ENCODE assay signal across 30 cellular contexts in the genomic region with DNA sequence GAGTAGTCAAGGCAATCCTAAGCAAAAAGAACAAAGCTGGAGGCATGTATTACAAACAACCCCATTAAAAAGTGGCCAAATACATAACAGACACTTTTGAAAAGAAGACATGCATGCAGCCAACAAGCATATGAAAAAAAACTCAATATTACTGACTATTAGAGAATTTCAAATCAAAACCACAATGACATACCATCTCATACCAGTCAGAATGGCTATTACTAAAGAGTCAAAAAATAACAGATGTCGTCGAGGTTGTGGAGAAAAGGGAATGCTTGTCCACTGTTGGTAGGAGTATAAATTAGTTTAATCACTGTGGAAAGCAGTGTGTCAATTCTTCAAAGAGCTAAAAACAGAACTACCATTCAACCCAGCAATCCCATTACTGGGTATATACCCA.
DNase-seq lines count a peak whose midpoint lies in the region.
"Had no signal": no experiment of that assay in that cellular context is flagged by ENCODE, and none has a peak within 500 bp of the region (broad histone marks: within the 10 kb centered on the region; RNA-seq: fewer than 3 reads in every experiment).

No MANE protein-coding gene starts in this region.

- no peaks in the 10 kb centered on the region for H3K36me3 ChIP-seq in skeletal muscle satellite cell (ENCODE audit: insufficient read depth, low read length)
- H3K36me3 ChIP-seq: heart left ventricle, prostate gland, sigmoid colon, tibial artery, vagina had no signal

- H3K4me3 ChIP-seq in skeletal muscle satellite cell (ENCODE audit: low read length) = no peak overlapping the region
- H3K4me3 ChIP-seq: coronary artery, heart left ventricle, PC-9, prostate gland, sigmoid colon, tibial artery, vagina had no signal

- peak overlapping the region; percentile 21 for H3K4me2 ChIP-seq in skeletal muscle satellite cell (ENCODE audit: low read length)
- H3K4me2 ChIP-seq: KMS-11, PC-9 had no signal

- no peaks in the 10 kb centered on the region for H3K27me3 ChIP-seq in skeletal muscle satellite cell (ENCODE audit: control insufficient read depth, insufficient read depth, low read length)
- H3K27me3 ChIP-seq: foreskin keratinocyte, heart left ventricle, sigmoid colon, tibial artery, vagina had no signal

- no peak overlapping the region for H3K9ac ChIP-seq in skeletal muscle satellite cell (ENCODE audit: low read depth, low read length)
- H3K9ac ChIP-seq: KMS-11 had no signal

- peaks cover 7% of the 10 kb centered on the region for H3K4me1 ChIP-seq in skeletal muscle satellite cell (ENCODE audit: control insufficient read depth, insufficient read depth, low read length)
- H3K4me1 ChIP-seq: foreskin keratinocyte, heart left ventricle, prostate gland, sigmoid colon, tibial artery, vagina had no signal

- DNase-seq in EL (peak; percentile 69), RPMI7951 (ENCODE audit: low read depth) (peak; percentile 59), fibroblast of gingiva (ENCODE audit: low read depth) (peak; percentile 19), NCI-H748 (lab: John Stamatoyannopoulos, UW; ENCODE audit: unreplicated experiment) (no peak), nucleus accumbens (lab: John Stamatoyannopoulos, UW) (no peak), NCI-H2171 treated with DMSO at 0.1 percent for 48 hours (lab: John Stamatoyannopoulos, UW) (no peak)
- DNase-seq: activated CD4-positive, alpha-beta T cell treated with anti-CD3 and anti-CD28 coated beads for 1 hour; activated CD8-positive, alpha-beta T cell treated with anti-CD3 and anti-CD28 coated beads, Interleukin-2, amount 10 ng/mL, durations not matched to agents 7 days and 5 days; activated naive CD4-positive, alpha-beta T cell treated with anti-CD3 and anti-CD28 coated beads, Interleukin-2, amount 50 U/mL, for 16 hours; amygdala; Calu3; DMS79; effector CD8-positive, alpha-beta T cell; foreskin keratinocyte; heart left ventricle; naive thymus-derived CD8-positive, alpha-beta T cell; NCI-H1436; NCI-H2081; NCI-H226; NCI-H69; occipital lobe; PC-9; sigmoid colon; stimulated activated CD4-positive, alpha-beta T cell treated with anti-CD3 and anti-CD28 coated beads, Interleukin-4, amount 100 ng/mL, for 24 hours; tibial artery had no signal

- H3K9me3 ChIP-seq in skeletal muscle satellite cell (replicated peaks; ENCODE audit: low read length) = no peaks in the 10 kb centered on the region
- H3K9me3 ChIP-seq: prostate gland, sigmoid colon, tibial artery, vagina had no signal

Comparison
In these comparisons a context has a peak if more than half of its experiments do, and no peak if none do; other contexts are left out.
1. DNase-seq: peak in EL (single experiment), RPMI7951 (single experiment) and fibroblast of gingiva (single experiment); none in NCI-H748 (single experiment), nucleus accumbens (0 of 56) and NCI-H2171 treated with DMSO at 0.1 percent for 48 hours (single experiment).